Comparison of ENCODE assay signal across 21 cellular contexts in the genomic region with DNA sequence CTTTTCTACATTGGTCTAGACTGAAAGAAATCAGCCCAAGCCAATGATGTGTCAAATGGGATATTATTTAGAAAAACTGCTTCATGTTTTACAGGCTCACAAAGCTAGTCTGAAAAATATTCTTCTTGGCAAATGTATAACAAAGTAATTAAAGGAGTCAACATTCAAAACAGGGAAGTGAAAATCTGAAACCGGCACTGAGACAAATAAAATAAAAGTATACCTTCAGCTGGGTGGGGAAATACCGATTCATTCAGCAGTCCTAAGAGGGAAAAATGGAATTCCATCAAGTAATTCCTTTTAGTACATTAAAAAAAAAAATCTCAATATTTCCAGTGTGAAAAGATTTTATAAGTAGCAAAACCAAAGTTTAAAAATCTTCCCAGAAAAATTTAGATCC.
DNase-seq lines count a peak whose midpoint lies in the region; ATAC-seq, FAIRE-seq and TF ChIP-seq lines count a peak whose summit lies in the region.
"Had no signal": no experiment of that assay in that cellular context is flagged by ENCODE, and none has a peak within 500 bp of the region (broad histone marks: within the 10 kb centered on the region; RNA-seq: fewer than 3 reads in every experiment).

No MANE protein-coding gene starts in this region.

- FAIRE-seq in pancreas (lab: Jason Lieb, UNC) = peak; percentile 13
- FAIRE-seq: A549, RCC 7860 had no signal

- no peaks in the 10 kb centered on the region for H3K36me3 ChIP-seq in BLaER1 treated with 17β-estradiol and CSF1 and Interleukin-3, amounts not matched to agents 10 nM and 100 nM
- H3K36me3 ChIP-seq in OCI-LY7 (ENCODE audit: insufficient read depth, low read length) (no peaks in the 10 kb centered on the region), pancreas (no peaks in the 10 kb centered on the region), transverse colon (no peaks in the 10 kb centered on the region)
- H3K36me3 ChIP-seq: BE2C, SJSA1 had no signal

- H3K27me3 ChIP-seq in BLaER1 treated with 17β-estradiol and CSF1 and Interleukin-3, amounts not matched to agents 10 nM and 100 nM = no peaks in the 10 kb centered on the region
- H3K27me3 ChIP-seq in pancreas (no peaks in the 10 kb centered on the region), transverse colon (no peaks in the 10 kb centered on the region)
- H3K27me3 ChIP-seq: BE2C, SJSA1 had no signal

- TF ChIP-seq POLR2A in transverse colon (IDR thresholded peaks at IDR 0.05) = no peak

- H3K4me1 ChIP-seq in BLaER1 treated with 17β-estradiol and CSF1 and Interleukin-3, amounts not matched to agents 10 nM and 100 nM = peaks cover 4 to 18% (median 16%) of the 10 kb centered on the region in 10 experiments; a peak in 17 of 20 replicates
- peaks cover 18% of the 10 kb centered on the region for H3K4me1 ChIP-seq in OCI-LY7 (ENCODE audit: insufficient read depth, low read length, poor library complexity, severe bottlenecking)
- no peaks in the 10 kb centered on the region for H3K4me1 ChIP-seq in pancreas
- H3K4me1 ChIP-seq in transverse colon = no peaks in the 10 kb centered on the region
- H3K4me1 ChIP-seq: A549, BE2C, SJSA1 had no signal

- H3K27ac ChIP-seq in BLaER1 treated with 17β-estradiol and CSF1 and Interleukin-3, amounts not matched to agents 10 nM and 100 nM = peak overlapping the region in 1 of 11 experiments; percentile 15; a peak in 1 of 22 replicates
- no peak overlapping the region for H3K27ac ChIP-seq in OCI-LY7 (ENCODE audit: low read depth, low read length, poor library complexity, severe bottlenecking)
- H3K27ac ChIP-seq in pancreas = no peak overlapping the region
- H3K27ac ChIP-seq in transverse colon = no peak overlapping the region
- H3K27ac ChIP-seq: A549, SJSA1 had no signal

- TF ChIP-seq CTCF in OCI-LY7 (conservative IDR thresholded peaks at IDR 0.05; ENCODE audit: low read length) (no peak), pancreas (IDR thresholded peaks at IDR 0.05) (no peak), transverse colon (IDR thresholded peaks at IDR 0.05) (no peak)

- no TSS peak for BruUV-seq in OCI-LY7 (replicated peaks; lab: Mats Ljungman, UMichigan)

- peak; percentile 52 for ATAC-seq in GM18868 (IDR thresholded peaks at IDR 0.05; ENCODE audit: unreplicated experiment)
- ATAC-seq in pancreas = no peak
- no peak for ATAC-seq in esophagus mucosa
- ATAC-seq: A549, Right ventricle myocardium inferior had no signal

- peaks cover 0 to 6% (median 0%) of the 10 kb centered on the region in 11 experiments; a peak in 2 of 22 replicates for H3K9me3 ChIP-seq in BLaER1 treated with 17β-estradiol and CSF1 and Interleukin-3, amounts not matched to agents 10 nM and 100 nM (replicated peaks in 1 of 11)
- no peaks in the 10 kb centered on the region for H3K9me3 ChIP-seq in OCI-LY7 (ENCODE audit: low read length)
- H3K9me3 ChIP-seq in pancreas = no peaks in the 10 kb centered on the region
- H3K9me3 ChIP-seq in transverse colon = no peaks in the 10 kb centered on the region
- H3K9me3 ChIP-seq: A549, BE2C, SJSA1 had no signal

- H4K20me1 ChIP-seq in BLaER1 treated with 17β-estradiol and CSF1 and Interleukin-3, amounts not matched to agents 10 nM and 100 nM = no peaks in the 10 kb centered on the region
- no peaks in the 10 kb centered on the region for H4K20me1 ChIP-seq in OCI-LY7 (ENCODE audit: insufficient read depth, low read length)

- no peak for TF ChIP-seq EP300 in transverse colon (IDR thresholded peaks at IDR 0.05; ENCODE audit: low read depth)

- intact Hi-C loops in OCI-LY7 (cut with micrococcal nuclease; ENCODE audit: unreplicated experiment) = no loop called here
- intact Hi-C loops in pancreas (cut with DNase I) = no loop called here
- intact Hi-C loops in transverse colon (cut with DNase I; ENCODE audit: low total_unique reads) = no loop called here

- in situ Hi-C loops in transverse colon (cut with MboI; ENCODE audit: low pct_ligation_motif_present in 1 of 4, low pct_unique_long_range_greater_than_20kb in 1 of 4, low sequenced_read_pairs in 3 of 4) = no loop called here

- POLR2A ChIA-PET in OCI-LY7 (lab: Charles Lee) = interaction anchor here (1.1 kb wide), 1 partner anchor 9 kb away, joined by 3 read pairs; no protein-coding TSS in a partner anchor

- no peak overlapping the region for H3K9ac ChIP-seq in BLaER1 treated with 17β-estradiol and CSF1 and Interleukin-3, amounts not matched to agents 10 nM and 100 nM

- H3K4me2 ChIP-seq in BLaER1 treated with 17β-estradiol and CSF1 and Interleukin-3, amounts not matched to agents 10 nM and 100 nM = peak overlapping the region in 7 of 11 experiments; percentile 0 to 56 (median 36); a peak in 11 of 22 replicates
- peak overlapping the region; percentile 41; the same call in 1 of the 2 replicates for H3K4me2 ChIP-seq in OCI-LY7 (ENCODE audit: low read length)
- H3K4me2 ChIP-seq: A549 had no signal

- H3K9me2 ChIP-seq in OCI-LY7 (ENCODE audit: insufficient read depth, low read length) = no peaks in the 10 kb centered on the region

- no peaks in the 10 kb centered on the region for H3K79me2 ChIP-seq in OCI-LY7 (ENCODE audit: insufficient read depth, low read depth, low read length)

- WGBS in pancreas, 2 donors = 55 to 58% methylated on average over 2 of the region's 2 CpGs
- WGBS in transverse colon (ENCODE audit: low coverage in 1 of 2), 2 donors = 31 to 43% methylated on average over 2 of the region's 2 CpGs

- peak overlapping the region; percentile 29; the same call in 1 of the 2 replicates for H2AFZ ChIP-seq in OCI-LY7 (ENCODE audit: low read length)

- H3K4me3 ChIP-seq in BLaER1 treated with 17β-estradiol and CSF1 and Interleukin-3, amounts not matched to agents 10 nM and 100 nM = no peak overlapping the region
- H3K4me3 ChIP-seq in OCI-LY7 (ENCODE audit: low read depth, low read length, poor library complexity, severe bottlenecking) (no peak overlapping the region), pancreas (no peak overlapping the region), transverse colon (no peak overlapping the region)
- H3K4me3 ChIP-seq: A549, SJSA1 had no signal

- CTCF ChIA-PET in OCI-LY7 (lab: Charles Lee; ENCODE audit: unreplicated experiment) = no interaction called here

- DNase-seq in OCI-LY7 (ENCODE audit: low spot score) (peak; percentile 10), pancreas (no peak), transverse colon (no peak)
- no peak for DNase-seq in activated CD8-positive, alpha-beta memory T cell treated with anti-CD3 and anti-CD28 coated beads, Interleukin-2, amount 50 U/mL, for 4 hours
- DNase-seq: BE2C; CD4-positive, alpha-beta memory T cell; DND-41; H7; NCI-H1105; NCI-H146; NCI-H2029; NCI-H2227 treated with DMSO at 0.1 percent for 48 hours; NCI-H510A; NCI-H748 treated with DMSO at 0.1 percent for 48 hours had no signal
